8 cellular contexts compared by ENCODE assay signal in genomic region chr11:32870676-32871075, GRCh38. TPM values are rescaled to one million over a fixed set of nuclear protein-coding genes. Genes with fewer than 3 reads are reported as not detected.
A peak's percentile ranks its signal among the peaks of the same experiment; 100 is the strongest.
DNase-seq lines count a peak whose midpoint lies in the region; ATAC-seq and TF ChIP-seq lines count a peak whose summit lies in the region.

No MANE protein-coding gene starts in this region.

- peaks cover 11% of the 10 kb centered on the region for H3K27me3 Mint-ChIP-seq in activated T-helper 17 cell treated with anti-CD3 and anti-CD28 coated beads, Interleukin-2, amount 50 U/mL, for 72 hours
- peaks cover 19% of the 10 kb centered on the region for H3K27me3 Mint-ChIP-seq in neural crest cell (ENCODE audit: low read depth)

- H3K4me3 Mint-ChIP-seq in activated T-helper 17 cell treated with anti-CD3 and anti-CD28 coated beads, Interleukin-2, amount 50 U/mL, for 72 hours: no peak overlapping the region
- H3K4me3 Mint-ChIP-seq in neural crest cell: no peak overlapping the region

- ATAC-seq in activated T-helper 17 cell treated with anti-CD3 and anti-CD28 coated beads, Interleukin-2, amount 50 U/mL, for 72 hours (replicated peaks): peak; percentile 44
- ATAC-seq in GM19397 (IDR thresholded peaks at IDR 0.05; ENCODE audit: unreplicated experiment): no peak
- ATAC-seq in GM21360 (IDR thresholded peaks at IDR 0.05; ENCODE audit: unreplicated experiment): no peak

- no peak overlapping the region for H3K27ac Mint-ChIP-seq in activated T-helper 17 cell treated with anti-CD3 and anti-CD28 coated beads, Interleukin-2, amount 50 U/mL, for 72 hours
- H3K27ac Mint-ChIP-seq in neural crest cell (ENCODE audit: unreplicated experiment): no peak overlapping the region

- no peak for DNase-seq in GM10266 (ENCODE audit: extremely low spot score)
- DNase-seq in NAMALWA (ENCODE audit: low spot score): peak; percentile 66
- no peak for DNase-seq in neural crest cell (ENCODE audit: low read depth, low spot score)
- no peak for DNase-seq in NCI-H1048 (lab: John Stamatoyannopoulos, UW)
- no peak for DNase-seq in posterior cingulate gyrus

- no peaks in the 10 kb centered on the region for H3K4me1 Mint-ChIP-seq in activated T-helper 17 cell treated with anti-CD3 and anti-CD28 coated beads, Interleukin-2, amount 50 U/mL, for 72 hours
- no peaks in the 10 kb centered on the region for H3K4me1 Mint-ChIP-seq in neural crest cell

- no peaks in the 10 kb centered on the region for H3K36me3 Mint-ChIP-seq in activated T-helper 17 cell treated with anti-CD3 and anti-CD28 coated beads, Interleukin-2, amount 50 U/mL, for 72 hours (ENCODE audit: low read depth)
- peaks cover 2% of the 10 kb centered on the region for H3K36me3 Mint-ChIP-seq in neural crest cell (ENCODE audit: low read depth)

- H3K9me3 Mint-ChIP-seq in activated T-helper 17 cell treated with anti-CD3 and anti-CD28 coated beads, Interleukin-2, amount 50 U/mL, for 72 hours: no peaks in the 10 kb centered on the region
- H3K9me3 Mint-ChIP-seq in neural crest cell: peaks cover 3% of the 10 kb centered on the region

- TF ChIP-seq CTCF in GM10266 (IDR thresholded peaks at IDR 0.05; ENCODE audit: control insufficient read depth, insufficient read depth, low read depth, missing control alignments): peak; percentile 18
- peak; percentile 39 for TF ChIP-seq CTCF in neural crest cell (conservative IDR thresholded peaks at IDR 0.05)

- intact Hi-C loops in posterior cingulate gyrus (cut with DNase I): no loop called here

RNA-seq across cellular contexts. Expression of gene QSER1, which starts 21.9 kb away (rescaled TPM):
- 10 to 100 TPM; 14.1 to 15.2 TPM for total RNA-seq in activated T-helper 17 cell treated with anti-CD3 and anti-CD28 coated beads, Interleukin-2, amount 50 U/mL, for 72 hours
- total RNA-seq in neural crest cell: 59.4 and 65.7 TPM in 2 replicates

RNA-seq across cellular contexts. Expression of gene PRRG4, which starts 40.9 kb away (rescaled TPM):
- under 1 TPM; 0.42 to 0.52 TPM for total RNA-seq in activated T-helper 17 cell treated with anti-CD3 and anti-CD28 coated beads, Interleukin-2, amount 50 U/mL, for 72 hours
- total RNA-seq in neural crest cell: not detected in 2 replicates
